Comparison of ENCODE assay signal across 8 cellular contexts in the genomic region with DNA sequence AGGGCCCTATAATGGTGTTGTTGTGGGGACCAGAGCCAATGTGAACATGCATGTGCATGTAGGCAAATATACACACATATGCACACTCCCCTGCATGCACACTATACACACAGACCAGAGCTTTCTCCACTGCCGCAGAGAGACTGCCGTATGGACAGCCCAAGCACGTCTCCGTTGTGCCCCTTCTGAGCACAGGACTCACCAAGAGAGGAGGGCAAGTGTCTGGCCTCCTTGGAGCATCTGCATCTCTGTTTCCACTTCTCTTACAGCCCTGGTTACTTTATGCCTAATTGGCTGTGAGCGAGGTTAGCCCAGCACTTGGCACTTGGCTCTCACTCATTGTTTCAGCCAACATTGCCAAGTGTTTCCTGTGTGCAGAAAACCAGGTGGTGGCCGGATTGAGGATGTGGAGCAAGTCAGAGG. TPM values are rescaled to one million over a fixed set of nuclear protein-coding genes. Genes with fewer than 3 reads are reported as not detected.
DNase-seq lines count a peak whose midpoint lies in the region; ATAC-seq lines count a peak whose summit lies in the region.

No MANE protein-coding gene starts in this region.

- peaks cover 69% of the 10 kb centered on the region for H3K4me1 ChIP-seq in CD8-positive, alpha-beta memory T cell (ENCODE audit: insufficient read depth, low read length)

- intact Hi-C loops in posterior cingulate gyrus (cut with DNase I) = no loop called here

- CTCF ChIA-PET in CD8-positive, alpha-beta memory T cell (lab: Charles Lee) = interaction anchor here (0.7 to 1.8 kb wide), 7 partner anchors 11 to 96 kb away, joined by 3 to 5 read pairs (median 4); no protein-coding TSS in a partner anchor

- peak overlapping the region; percentile 69 for H3K27ac ChIP-seq in CD8-positive, alpha-beta memory T cell (ENCODE audit: low read depth, low read length)

- peak overlapping the region; percentile 28 to 80 (median 54) for H3K4me3 Mint-ChIP-seq in CD8-positive, alpha-beta memory T cell
- H3K4me3 Mint-ChIP-seq in central memory CD8-positive, alpha-beta T cell = peak overlapping the region; percentile 47

- H3K27me3 Mint-ChIP-seq in CD8-positive, alpha-beta memory T cell = no peaks in the 10 kb centered on the region
- H3K27me3 Mint-ChIP-seq in central memory CD8-positive, alpha-beta T cell = no peaks in the 10 kb centered on the region

- peaks cover 72 to 75% (median 75%) of the 10 kb centered on the region in 3 donors for H3K4me1 Mint-ChIP-seq in CD8-positive, alpha-beta memory T cell
- peaks cover 66% of the 10 kb centered on the region for H3K4me1 Mint-ChIP-seq in central memory CD8-positive, alpha-beta T cell

- POLR2A ChIA-PET in CD8-positive, alpha-beta memory T cell (lab: Charles Lee) = interaction anchor here (0.6 to 0.7 kb wide), 4 partner anchors 22 to 468 kb away, joined by 3 to 4 read pairs (median 3); no protein-coding TSS in a partner anchor

- H3K36me3 ChIP-seq in CD8-positive, alpha-beta memory T cell (ENCODE audit: insufficient read depth, low read length) = no peaks in the 10 kb centered on the region

- H3K4me3 ChIP-seq in CD8-positive, alpha-beta memory T cell (ENCODE audit: low read length) = no peak overlapping the region

- no peaks in the 10 kb centered on the region for H3K36me3 Mint-ChIP-seq in CD8-positive, alpha-beta memory T cell
- peaks cover under 1% of the 10 kb centered on the region for H3K36me3 Mint-ChIP-seq in central memory CD8-positive, alpha-beta T cell (ENCODE audit: insufficient read depth)

- DNase-seq in CD8-positive, alpha-beta memory T cell = no peak
- DNase-seq in central memory CD8-positive, alpha-beta T cell (ENCODE audit: low spot score in 2 of 2) = no peak
- DNase-seq in posterior cingulate gyrus (no peak), NCI-H187 (lab: John Stamatoyannopoulos, UW) (no peak), SW480 (ENCODE audit: low spot score) (no peak), A172 (ENCODE audit: low spot score) (no peak)

- H3K9me3 Mint-ChIP-seq in CD8-positive, alpha-beta memory T cell = peaks cover 0 to 3% (median 2%) of the 10 kb centered on the region in 5 donors
- H3K9me3 Mint-ChIP-seq in central memory CD8-positive, alpha-beta T cell = no peaks in the 10 kb centered on the region

- H3K9me3 ChIP-seq in CD8-positive, alpha-beta memory T cell (ENCODE audit: low read length) = no peaks in the 10 kb centered on the region

- H3K27ac Mint-ChIP-seq in CD8-positive, alpha-beta memory T cell = peak overlapping the region; percentile 77 to 100 (median 92)
- H3K27ac Mint-ChIP-seq in central memory CD8-positive, alpha-beta T cell (ENCODE audit: low read depth) = peak overlapping the region; percentile 71

- no peaks in the 10 kb centered on the region for H3K27me3 ChIP-seq in CD8-positive, alpha-beta memory T cell (ENCODE audit: insufficient read depth, low read length, poor library complexity, severe bottlenecking)

- ATAC-seq in GM19452 (IDR thresholded peaks at IDR 0.05; ENCODE audit: unreplicated experiment) (peak; percentile 14), HG03520 (IDR thresholded peaks at IDR 0.05; ENCODE audit: unreplicated experiment) (peak; percentile 6)
- ATAC-seq in central memory CD8-positive, alpha-beta T cell (replicated peaks; ENCODE audit: extremely low read depth, poor library complexity, severe bottlenecking) = no peak

RNA-seq across cellular contexts. Expression of gene CSF2, which starts 30.4 kb away (rescaled TPM):
- total RNA-seq in CD8-positive, alpha-beta memory T cell = 100 to 1,000 TPM; 393 to 409 TPM
- not detected for polyA plus RNA-seq in CD8-positive, alpha-beta memory T cell
- total RNA-seq in A172 (2014; rRNA removed; shearing (Covaris generic)) = 0.67 and 1.3 TPM in 2 replicates

RNA-seq across cellular contexts. Expression of gene IL3, which starts 43.5 kb away (rescaled TPM):
- 10 to 100 TPM; 69.7 to 71.9 TPM for total RNA-seq in CD8-positive, alpha-beta memory T cell
- polyA plus RNA-seq in CD8-positive, alpha-beta memory T cell = not detected
- total RNA-seq in A172 (2014; rRNA removed; shearing (Covaris generic)) = not detected in 2 replicates

Comparison
In these comparisons a context has a peak if more than half of its experiments do, and no peak if none do; other contexts are left out.
1. RNA of gene CSF2, which starts 30.4 kb away (total RNA-seq): 393 to 409 TPM in CD8-positive, alpha-beta memory T cell; 0.67 to 1.3 TPM in A172; every median in the first group is over 100 times any median in the second.
2. RNA of gene IL3, which starts 43.5 kb away (total RNA-seq): 69.7 to 71.9 TPM in CD8-positive, alpha-beta memory T cell; not detected in A172; every median in the first group is over 10 times any median in the second.